ENCODE assay signal across 22 cellular contexts in the genomic region with DNA sequence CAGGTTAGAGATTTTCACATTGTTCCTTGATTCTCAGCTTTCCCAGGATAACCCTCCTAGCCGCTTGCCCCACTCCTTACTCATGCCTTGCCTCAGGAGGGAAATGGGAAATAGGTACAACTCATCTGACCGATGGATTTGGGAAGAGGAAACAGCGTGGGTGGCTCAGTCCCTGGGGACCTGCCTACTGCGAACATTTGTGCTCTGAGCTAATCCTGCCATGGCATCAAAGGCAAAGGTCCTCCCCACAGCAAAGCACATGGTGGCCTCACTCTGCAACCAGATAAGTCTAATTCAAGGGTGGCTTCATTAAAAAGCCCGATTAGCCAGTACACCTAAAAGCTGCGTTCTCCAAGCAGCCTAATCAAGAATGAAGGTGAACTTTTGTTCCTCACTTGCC.
DNase-seq lines count a peak whose midpoint lies in the region; ATAC-seq and TF ChIP-seq lines count a peak whose summit lies in the region.
"Had no signal": no experiment of that assay in that cellular context is flagged by ENCODE, and none has a peak within 500 bp of the region (broad histone marks: within the 10 kb centered on the region; RNA-seq: fewer than 3 reads in every experiment).

No MANE protein-coding gene starts in this region.

- no peaks in the 10 kb centered on the region for H3K36me3 ChIP-seq in A673 (ENCODE audit: insufficient read depth, low read length, poor library complexity, severe bottlenecking)

- H3K4me1 ChIP-seq in A673 (ENCODE audit: insufficient read depth, low read length, poor library complexity, severe bottlenecking), result no peaks in the 10 kb centered on the region

- no peaks in the 10 kb centered on the region for H3K36me3 Mint-ChIP-seq in chondrocyte (ENCODE audit: low read depth)
- no peaks in the 10 kb centered on the region for H3K36me3 Mint-ChIP-seq in natural killer cell
- H3K36me3 Mint-ChIP-seq: CD8-positive, alpha-beta memory T cell had no signal

- no peak for ATAC-seq in natural killer cell

- H3K4me3 ChIP-seq in A673 (ENCODE audit: low read depth, low read length, poor library complexity, severe bottlenecking) (no peak overlapping the region), fibroblast of mammary gland (ENCODE audit: control insufficient read depth, low read depth, low read length) (no peak overlapping the region)

- TF ChIP-seq CTCF in A673 (conservative IDR thresholded peaks at IDR 0.05; ENCODE audit: low read depth, low read length) (no peak), fibroblast of mammary gland (conservative IDR thresholded peaks at IDR 0.05; ENCODE audit: control insufficient read depth, insufficient read depth, low read depth, low read length) (no peak), chondrocyte (IDR thresholded peaks at IDR 0.05) (no peak), natural killer cell (IDR thresholded peaks at IDR 0.05) (no peak)

- H3K9me3 ChIP-seq in A673 (ENCODE audit: low read depth, low read length, poor library complexity, severe bottlenecking), result no peaks in the 10 kb centered on the region

- no peak overlapping the region for H3K27ac Mint-ChIP-seq in chondrocyte (ENCODE audit: unreplicated experiment)
- no peak overlapping the region for H3K27ac Mint-ChIP-seq in natural killer cell
- H3K27ac Mint-ChIP-seq: CD8-positive, alpha-beta memory T cell had no signal

- H3K9me3 Mint-ChIP-seq in chondrocyte (ENCODE audit: low read depth) (peaks cover 3% of the 10 kb centered on the region), natural killer cell (peaks cover 3 to 4% of the 10 kb centered on the region in 2 donors)

- intact Hi-C loops in A673 (cut with micrococcal nuclease; ENCODE audit: unreplicated experiment) (no loop called here), natural killer cell (cut with micrococcal nuclease) (no loop called here)

- BruUV-seq in A673 (replicated peaks; lab: Mats Ljungman, UMichigan), result no TSS peak

- H3K4me3 Mint-ChIP-seq in chondrocyte (ENCODE audit: unreplicated experiment) (no peak overlapping the region), natural killer cell (no peak overlapping the region)
- H3K4me3 Mint-ChIP-seq: CD8-positive, alpha-beta memory T cell had no signal

- CTCF ChIA-PET in A673 (lab: Charles Lee), result no interaction called here

- H3K27me3 ChIP-seq in A673 (replicated peaks; ENCODE audit: insufficient read depth, low read depth, low read length, poor library complexity), result no peaks in the 10 kb centered on the region

- H3K4me1 Mint-ChIP-seq in chondrocyte (ENCODE audit: low read depth) (no peaks in the 10 kb centered on the region), natural killer cell (no peaks in the 10 kb centered on the region)
- H3K4me1 Mint-ChIP-seq: CD8-positive, alpha-beta memory T cell had no signal

- H3K27ac ChIP-seq in A673 (ENCODE audit: low read depth, low read length, poor library complexity, severe bottlenecking), result no peak overlapping the region
- H3K27ac ChIP-seq: C4-2B, RWPE1 had no signal

- H3K27me3 Mint-ChIP-seq in chondrocyte (ENCODE audit: low read depth), result peaks cover 35% of the 10 kb centered on the region
- peaks cover 5 to 25% of the 10 kb centered on the region in 2 donors for H3K27me3 Mint-ChIP-seq in natural killer cell (ENCODE audit: low read depth in 2 of 2)

- POLR2A ChIA-PET in A673 (lab: Charles Lee; ENCODE audit: low non-redundant PET), result no interaction called here

- DNase-seq in A673 (ENCODE audit: low spot score) (peak; percentile 6), CD1c-positive myeloid dendritic cell (ENCODE audit: extremely low spot score) (peak; percentile 5), LHCN-M2 (ENCODE audit: low read depth) (peak; percentile 58), fibroblast of mammary gland (ENCODE audit: low read depth) (peak; percentile 88), SW 1271 (lab: John Stamatoyannopoulos, UW) (no peak), chondrocyte (ENCODE audit: low spot score) (no peak), natural killer cell (no peak)
- DNase-seq: AML-193; CD8-positive, alpha-beta memory T cell; DMS153; GOT3; HCEC 1CT; KG1; NCI-H1105; NCI-H1436 treated with DMSO at 0.1 percent for 48 hours; NCI-H187 treated with DMSO at 0.1 percent for 48 hours; NCI-H2107; NCI-H446; NCI-H526; SHP77 had no signal

Comparison
In these comparisons a context has a peak if more than half of its experiments do, and no peak if none do; other contexts are left out.
1. DNase-seq: peak in A673 (single experiment), CD1c-positive myeloid dendritic cell (single experiment), LHCN-M2 (single experiment) and fibroblast of mammary gland (single experiment); none in SW 1271 (0 of 2), chondrocyte (single experiment) and natural killer cell (single experiment).